ENCODE assay signal across 1 cellular context in the genomic region with DNA sequence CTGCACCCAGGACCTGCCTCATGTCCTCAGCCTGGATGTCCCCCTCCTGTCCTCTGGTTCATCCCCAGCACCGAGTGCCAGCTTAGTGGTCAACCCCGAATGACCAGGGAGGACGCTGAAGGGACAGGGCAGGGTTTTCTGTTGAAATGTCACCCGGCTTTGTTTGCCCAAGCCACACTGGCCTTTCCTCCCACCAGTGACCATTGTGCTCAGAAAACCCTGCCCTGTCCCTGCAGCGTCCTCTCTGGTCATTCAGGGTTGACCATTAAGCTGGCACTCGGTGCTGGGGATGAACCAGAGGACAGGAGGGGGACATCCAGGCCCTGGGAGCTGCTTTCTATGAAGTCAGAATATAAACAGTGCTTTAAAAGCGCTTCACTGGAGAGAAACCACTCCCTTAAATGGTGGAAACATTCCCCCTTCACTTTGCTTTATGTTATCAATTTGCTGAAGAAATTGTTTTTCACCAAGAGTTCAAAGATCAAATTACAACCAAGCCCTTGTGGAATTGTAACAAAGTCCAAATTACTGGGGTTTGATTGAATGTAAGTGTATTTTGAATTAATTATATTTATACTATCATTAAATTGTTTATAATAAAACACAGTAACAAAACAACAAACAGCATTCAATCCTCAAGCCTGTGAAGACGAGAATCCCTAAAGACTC.
TF ChIP-seq lines count a peak whose summit lies in the region.

No MANE protein-coding gene starts in this region.

TF ChIP-seq in IMR-90, 13 proteins besides CTCF, POLR2A, EP300 and RAD21:
- TF ChIP-seq MAFK (IDR thresholded peaks at IDR 0.05; ENCODE audit: low read depth, low read length) (no peak), USF2 (IDR thresholded peaks at IDR 0.05; ENCODE audit: low read depth, low read length) (no peak)
